ENCODE assay signal across 25 cellular contexts in the genomic region with DNA sequence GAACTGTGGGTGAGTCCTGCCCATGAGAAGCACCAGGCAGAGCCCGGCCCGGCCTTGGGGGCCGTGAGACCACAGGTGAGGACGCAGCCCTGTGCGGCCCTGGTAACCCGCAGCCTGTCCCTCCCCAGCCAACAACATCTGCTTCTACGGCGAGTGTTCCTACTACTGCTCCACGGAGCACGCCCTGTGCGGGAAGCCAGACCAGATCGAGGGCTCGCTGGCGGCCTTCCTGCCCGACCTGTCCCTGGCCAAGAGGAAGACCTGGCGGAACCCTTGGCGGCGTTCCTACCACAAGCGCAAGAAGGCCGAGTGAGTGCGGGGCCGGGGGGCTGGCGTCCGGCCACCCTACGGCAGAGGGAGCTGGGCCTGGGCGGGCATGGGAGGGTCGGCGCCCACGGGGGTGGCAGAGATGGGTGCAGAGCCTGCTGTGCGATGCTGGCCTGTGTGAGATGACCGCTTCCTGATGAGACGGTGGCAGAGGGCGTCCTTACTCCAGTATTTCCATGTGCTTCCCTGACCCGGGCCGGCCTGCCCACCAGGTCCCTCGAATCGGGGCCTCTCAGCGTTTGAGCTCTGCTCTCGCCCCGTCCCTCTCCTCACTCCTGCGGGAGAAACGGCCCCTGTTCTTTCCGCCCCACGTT. TPM values are rescaled to one million over a fixed set of nuclear protein-coding genes. Genes with fewer than 3 reads are reported as not detected.
"Had no signal": no experiment of that assay in that cellular context is flagged by ENCODE, and none has a peak within 500 bp of the region (broad histone marks: within the 10 kb centered on the region; RNA-seq: fewer than 3 reads in every experiment).

No MANE protein-coding gene starts in this region.

- H3K27me3 ChIP-seq: esophagus squamous epithelium, gastroesophageal sphincter, ovary, stomach, transverse colon had no signal

- FAIRE-seq: colon, small intestine had no signal

- H3K4me3 Mint-ChIP-seq: dendritic cell treated with granulocyte-macrophage colony-stimulating factor and Interleukin-4, amounts not matched to agents 40 ng/mL and 50 ng/mL, for 4 days; effector memory CD8-positive, alpha-beta T cell had no signal

- H3K27me3 Mint-ChIP-seq: dendritic cell treated with granulocyte-macrophage colony-stimulating factor and Interleukin-4, amounts not matched to agents 40 ng/mL and 50 ng/mL, for 4 days; naive B cell had no signal

- H3K36me3 ChIP-seq: ovary had no signal

- H3K9me3 ChIP-seq: esophagus squamous epithelium, gastroesophageal sphincter, ovary, prostate gland, stomach, thoracic aorta, transverse colon had no signal

- H3K4me3 ChIP-seq: esophagus squamous epithelium, gastroesophageal sphincter, lung, ovary, prostate gland, stomach, thoracic aorta, transverse colon had no signal

- H3K36me3 Mint-ChIP-seq: naive B cell had no signal

- H3K4me1 ChIP-seq: esophagus squamous epithelium, gastroesophageal sphincter, stomach had no signal

- H3K9me3 Mint-ChIP-seq: effector memory CD8-positive, alpha-beta T cell had no signal

- H3K27ac ChIP-seq: esophagus squamous epithelium, gastroesophageal sphincter, ovary, prostate gland, stomach, thoracic aorta, transverse colon had no signal

- ATAC-seq: effector memory CD8-positive, alpha-beta T cell; gastroesophageal sphincter; left lobe of liver had no signal

- H3K27ac Mint-ChIP-seq: dendritic cell treated with granulocyte-macrophage colony-stimulating factor and Interleukin-4, amounts not matched to agents 40 ng/mL and 50 ng/mL, for 4 days; effector memory CD8-positive, alpha-beta T cell; naive B cell had no signal

- DNase-seq: effector memory CD8-positive, alpha-beta T cell; esophagus squamous epithelium; foreskin fibroblast; hippocampal formation; kidney glomerular epithelial cell; mesenchymal stem cell; naive B cell; retina; small intestine; stimulated activated CD4-positive, alpha-beta T cell treated with anti-CD3 and anti-CD28 coated beads, Interleukin-12 subunit alpha, Interleukin-12 subunit beta, amount 100 ng/mL, for 4 hours; stimulated activated naive CD4-positive, alpha-beta T cell; stomach; substantia nigra; transverse colon had no signal

RNA-seq across cellular contexts. Expression of a gene that starts 34.1 kb away (rescaled TPM):
- total RNA-seq: epithelial cell of proximal tubule, esophagus squamous epithelium, gastroesophageal sphincter, left lobe of liver, lung, ovary, prostate gland, stomach, thoracic aorta, transverse colon, ureter had no signal
- polyA plus RNA-seq: lung, neural cell, ovary, small intestine, stomach had no signal
